In genomic region chr22:20243545-20244249, GRCh38 we compare ENCODE assay signal across 9 cellular contexts. TPM values are rescaled to one million over a fixed set of nuclear protein-coding genes. Genes with fewer than 3 reads are reported as not detected.
DNase-seq lines count a peak whose midpoint lies in the region; ATAC-seq and TF ChIP-seq lines count a peak whose summit lies in the region.
"Had no signal": no experiment of that assay in that cellular context is flagged by ENCODE, and none has a peak within 500 bp of the region (broad histone marks: within the 10 kb centered on the region; RNA-seq: fewer than 3 reads in every experiment).

No MANE protein-coding gene starts in this region.

- H3K4me1 ChIP-seq in sigmoid colon: peaks cover 0 to 24% (median 8%) of the 10 kb centered on the region in 4 donors

- no peak overlapping the region for H3K27ac ChIP-seq in sigmoid colon
- H3K27ac ChIP-seq: psoas muscle had no signal

- TF ChIP-seq CTCF in sigmoid colon (IDR thresholded peaks at IDR 0.05): no peak

- no peaks in the 10 kb centered on the region for H3K9me3 ChIP-seq in sigmoid colon
- H3K9me3 ChIP-seq: psoas muscle had no signal

- 41 to 49% methylated on average over 16 of the region's 16 CpGs for WGBS in sigmoid colon, 2 donors

- no peak overlapping the region for H3K4me3 ChIP-seq in sigmoid colon
- H3K4me3 ChIP-seq: psoas muscle had no signal

- no peak for TF ChIP-seq EP300 in sigmoid colon (IDR thresholded peaks at IDR 0.05)

- TF ChIP-seq POLR2A in sigmoid colon (IDR thresholded peaks at IDR 0.05): no peak

- DNase-seq in COR-L47 (lab: John Stamatoyannopoulos, UW) (peak; percentile 94), Kasumi-1 (lab: John Stamatoyannopoulos, UW) (peak; percentile 96 to 97), RPMI7951 (ENCODE audit: low read depth) (peak; percentile 58), head of caudate nucleus (peak; percentile 51 to 96 (median 82)), sigmoid colon (peak; percentile 82), inferior parietal cortex (ENCODE audit: extremely low spot score) (no peak)
- DNase-seq in activated naive CD4-positive, alpha-beta T cell treated with anti-CD3 and anti-CD28 coated beads, Interleukin-2, amount 50 U/mL, for 16 hours: peak; percentile 45

- H3K27me3 ChIP-seq in sigmoid colon: no peaks in the 10 kb centered on the region

- intact Hi-C loops in head of caudate nucleus (cut with DNase I) (no loop called here), sigmoid colon (cut with DNase I) (no loop called here)

- ATAC-seq in HG03135 (IDR thresholded peaks at IDR 0.05; ENCODE audit: unreplicated experiment): no peak

- no peaks in the 10 kb centered on the region for H3K36me3 ChIP-seq in sigmoid colon

RNA-seq across cellular contexts. Expression of gene RTN4R, which starts 24.4 kb away (rescaled TPM):
- 0.12 and 0.39 TPM in 2 replicates for total RNA-seq in RPMI7951 (2014; rRNA removed; shearing (Covaris generic))
- under 1 TPM in 2 of 4 donors, not detected in 2; 0.36 to 0.83 TPM for total RNA-seq in sigmoid colon
- polyA plus RNA-seq in sigmoid colon: 1 to 10 TPM in 2 of 3 donors, under 1 TPM in 1; 0.60 to 4.3 (median 1.4) TPM
